Comparison of ENCODE assay signal across 13 cellular contexts in genomic region chr3:64861684-64862083, GRCh38.
A peak's percentile ranks its signal among the peaks of the same experiment; 100 is the strongest.
DNase-seq lines count a peak whose midpoint lies in the region; ATAC-seq and TF ChIP-seq lines count a peak whose summit lies in the region.
"Had no signal": no experiment of that assay in that cellular context is flagged by ENCODE, and none has a peak within 500 bp of the region (broad histone marks: within the 10 kb centered on the region; RNA-seq: fewer than 3 reads in every experiment).

No MANE protein-coding gene starts in this region.

- H3K4me3 ChIP-seq in BLaER1 treated with 17β-estradiol and CSF1 and Interleukin-3, amounts not matched to agents 10 nM and 100 nM = no peak overlapping the region
- H3K4me3 ChIP-seq in choroid plexus epithelial cell (ENCODE audit: low read depth, low read length) (no peak overlapping the region), mesenchymal stem cell (ENCODE audit: insufficient read depth in 1 of 2, low read depth in 1 of 2, low read length in 2 of 2) (no peak overlapping the region), Karpas-422 (ENCODE audit: low read length) (no peak overlapping the region)
- H3K4me3 ChIP-seq: GM23338 had no signal

- H3K27ac ChIP-seq in BLaER1 treated with 17β-estradiol and CSF1 and Interleukin-3, amounts not matched to agents 10 nM and 100 nM = peak overlapping the region in 2 of 11 experiments; percentile 48 to 58; a peak in 6 of 22 replicates
- no peak overlapping the region for H3K27ac ChIP-seq in mesenchymal stem cell (ENCODE audit: low read length, poor library complexity, severe bottlenecking)
- H3K27ac ChIP-seq in Karpas-422 (ENCODE audit: low read length) = no peak overlapping the region
- H3K27ac ChIP-seq: C4-2B had no signal

- H3K9me2 ChIP-seq in Karpas-422 (replicated peaks; ENCODE audit: insufficient read depth, low read length) = no peaks in the 10 kb centered on the region

- no peak overlapping the region for H3K9ac ChIP-seq in BLaER1 treated with 17β-estradiol and CSF1 and Interleukin-3, amounts not matched to agents 10 nM and 100 nM
- H3K9ac ChIP-seq in mesenchymal stem cell (ENCODE audit: low read length) (no peak overlapping the region), Karpas-422 (ENCODE audit: low read length) (no peak overlapping the region)

- H3K4me1 ChIP-seq in BLaER1 treated with 17β-estradiol and CSF1 and Interleukin-3, amounts not matched to agents 10 nM and 100 nM = peaks cover 35 to 69% (median 63%) of the 10 kb centered on the region in 10 experiments
- H3K4me1 ChIP-seq in mesenchymal stem cell (ENCODE audit: control insufficient read depth, insufficient read depth, low read depth, low read length) = no peaks in the 10 kb centered on the region
- H3K4me1 ChIP-seq in Karpas-422 (ENCODE audit: low read length) = no peaks in the 10 kb centered on the region
- H3K4me1 ChIP-seq: Caco-2 had no signal

- H3K79me2 ChIP-seq in Karpas-422 (ENCODE audit: low read length) = no peaks in the 10 kb centered on the region

- H3K14ac ChIP-seq in mesenchymal stem cell (ENCODE audit: low read length in 2 of 2) = no peak overlapping the region

- H3K23ac ChIP-seq in mesenchymal stem cell (ENCODE audit: low read length in 2 of 2) = no peak overlapping the region

- no peak overlapping the region for H4K91ac ChIP-seq in mesenchymal stem cell (ENCODE audit: low read length)

- H4K20me1 ChIP-seq in BLaER1 treated with 17β-estradiol and CSF1 and Interleukin-3, amounts not matched to agents 10 nM and 100 nM = no peaks in the 10 kb centered on the region
- H4K20me1 ChIP-seq in Karpas-422 (ENCODE audit: insufficient read depth, low read depth, low read length) = no peaks in the 10 kb centered on the region

- peak overlapping the region in 9 of 11 experiments; percentile 22 to 82 (median 77); a peak in 18 of 22 replicates for H3K4me2 ChIP-seq in BLaER1 treated with 17β-estradiol and CSF1 and Interleukin-3, amounts not matched to agents 10 nM and 100 nM
- H3K4me2 ChIP-seq in mesenchymal stem cell (ENCODE audit: low read length, poor library complexity, severe bottlenecking) (no peak overlapping the region), Karpas-422 (ENCODE audit: low read depth, low read length, poor library complexity, severe bottlenecking) (no peak overlapping the region)
- H3K4me2 ChIP-seq: GM23338 had no signal

- no peak overlapping the region for H2BK5ac ChIP-seq in mesenchymal stem cell (ENCODE audit: low read depth, low read length, poor library complexity, severe bottlenecking)

- H3K18ac ChIP-seq in mesenchymal stem cell (ENCODE audit: low read depth in 1 of 2, low read length in 2 of 2) = no peak overlapping the region

- H2BK120ac ChIP-seq in mesenchymal stem cell (ENCODE audit: low read depth, low read length) = no peak overlapping the region

- no peak overlapping the region for H2AK5ac ChIP-seq in mesenchymal stem cell (ENCODE audit: low read length, severe bottlenecking)

- H3K36me3 ChIP-seq in BLaER1 treated with 17β-estradiol and CSF1 and Interleukin-3, amounts not matched to agents 10 nM and 100 nM = no peaks in the 10 kb centered on the region
- H3K36me3 ChIP-seq in mesenchymal stem cell (ENCODE audit: control insufficient read depth in 1 of 2, insufficient read depth in 2 of 2, low read depth in 1 of 2, low read length in 2 of 2) (no peaks in the 10 kb centered on the region), Karpas-422 (ENCODE audit: insufficient read depth, low read length) (no peaks in the 10 kb centered on the region)

- H3K79me1 ChIP-seq in mesenchymal stem cell (replicated peaks; ENCODE audit: low read length, poor library complexity, severe bottlenecking) = no peaks in the 10 kb centered on the region

- intact Hi-C loops in sciatic nerve (cut with DNase I) = no loop called here

- no peak for TF ChIP-seq CTCF in choroid plexus epithelial cell (conservative IDR thresholded peaks at IDR 0.05; ENCODE audit: low read depth, low read length)

- no peaks in the 10 kb centered on the region for H3K27me3 ChIP-seq in BLaER1 treated with 17β-estradiol and CSF1 and Interleukin-3, amounts not matched to agents 10 nM and 100 nM
- no peaks in the 10 kb centered on the region for H3K27me3 ChIP-seq in mesenchymal stem cell (ENCODE audit: control insufficient read depth in 1 of 2, insufficient read depth in 1 of 2, low read length in 2 of 2)
- no peaks in the 10 kb centered on the region for H3K27me3 ChIP-seq in Karpas-422 (ENCODE audit: low read length)

- H2AFZ ChIP-seq in mesenchymal stem cell (ENCODE audit: low read depth, low read length) (no peak overlapping the region), Karpas-422 (ENCODE audit: low read length) (no peak overlapping the region)
- H2AFZ ChIP-seq: GM23338 had no signal

- H3K4ac ChIP-seq in mesenchymal stem cell (ENCODE audit: low read depth in 1 of 2, low read length in 2 of 2) = no peak overlapping the region

- H2BK15ac ChIP-seq in mesenchymal stem cell (ENCODE audit: low read depth, poor library complexity, severe bottlenecking) = no peak overlapping the region

- 17% methylated on average over 3 of the region's 3 CpGs for WGBS in mesenchymal stem cell

- DNase-seq in choroid plexus epithelial cell (ENCODE audit: low read depth) (peak; percentile 70), mesenchymal stem cell (peak; percentile 69), sciatic nerve (ENCODE audit: low spot score) (no peak), Karpas-422 (no peak), NCI-H2196 treated with DMSO at 0.1 percent for 48 hours (lab: John Stamatoyannopoulos, UW; ENCODE audit: unreplicated experiment) (no peak), GM19238 (ENCODE audit: insufficient read length, low spot score) (no peak)
- DNase-seq in activated CD8-positive, alpha-beta memory T cell treated with anti-CD3 and anti-CD28 coated beads, Interleukin-2, amount 50 U/mL, for 48 hours = no peak
- DNase-seq: Caco-2; CD4-positive, alpha-beta T cell; HCEC 1CT had no signal

- ATAC-seq in sciatic nerve = peak; percentile 69
- ATAC-seq: GM23338 had no signal

- peaks cover 0 to 11% (median 8%) of the 10 kb centered on the region in 11 experiments; a peak in 13 of 22 replicates for H3K9me3 ChIP-seq in BLaER1 treated with 17β-estradiol and CSF1 and Interleukin-3, amounts not matched to agents 10 nM and 100 nM (replicated peaks in 1 of 11)
- H3K9me3 ChIP-seq in mesenchymal stem cell (ENCODE audit: control insufficient read depth, low read length) (no peaks in the 10 kb centered on the region), Karpas-422 (ENCODE audit: low read length) (no peaks in the 10 kb centered on the region)
- H3K9me3 ChIP-seq: Caco-2 had no signal

- H2BK12ac ChIP-seq in mesenchymal stem cell (ENCODE audit: low read length in 2 of 2) = peak overlapping the region in 1 of 2 experiments; percentile 60

- no peak overlapping the region for H4K8ac ChIP-seq in mesenchymal stem cell (ENCODE audit: low read length)

Comparison
In these comparisons a context has a peak if more than half of its experiments do, and no peak if none do; other contexts are left out.
1. H3K4me2 ChIP-seq: peak in BLaER1 treated with 17β-estradiol and CSF1 and Interleukin-3, amounts not matched to agents 10 nM and 100 nM (9 of 11); none in mesenchymal stem cell (single experiment) and Karpas-422 (single experiment).
2. DNase-seq: peak in choroid plexus epithelial cell (single experiment) and mesenchymal stem cell (single experiment); none in sciatic nerve (single experiment), activated CD8-positive, alpha-beta memory T cell treated with anti-CD3 and anti-CD28 coated beads, Interleukin-2, amount 50 U/mL, for 48 hours (single experiment), Karpas-422 (single experiment), NCI-H2196 treated with DMSO at 0.1 percent for 48 hours (single experiment) and GM19238 (single experiment).